ENCODE assay signal across 10 cellular contexts in the genomic region with DNA sequence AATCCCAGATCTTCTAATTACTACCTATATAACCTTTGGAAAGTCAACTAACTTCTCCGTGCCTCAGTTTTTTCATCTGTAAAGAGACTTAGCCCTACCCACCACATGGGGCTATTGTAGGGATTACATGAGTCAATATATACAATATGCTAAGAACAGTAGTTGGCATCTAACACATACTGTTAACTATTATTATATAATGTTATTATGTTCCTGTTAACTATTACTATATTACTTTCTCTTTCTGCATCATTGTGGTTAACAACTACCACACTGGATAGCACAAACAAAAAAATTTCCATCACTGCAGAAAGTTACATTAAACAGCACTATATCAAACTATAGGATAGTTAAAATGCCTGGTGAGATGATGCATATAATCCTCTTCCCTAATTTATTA. TPM values are rescaled to one million over a fixed set of nuclear protein-coding genes. Genes with fewer than 3 reads are reported as not detected.
A peak's percentile ranks its signal among the peaks of the same experiment; 100 is the strongest.
DNase-seq lines count a peak whose midpoint lies in the region; ATAC-seq, FAIRE-seq and TF ChIP-seq lines count a peak whose summit lies in the region.
"Had no signal": no experiment of that assay in that cellular context is flagged by ENCODE, and none has a peak within 500 bp of the region (broad histone marks: within the 10 kb centered on the region; RNA-seq: fewer than 3 reads in every experiment).

No MANE protein-coding gene starts in this region.

- peak; percentile 11 for DNase-seq in GM18507 (ENCODE audit: extremely low spot score, insufficient read length, low read depth)
- DNase-seq in activated CD8-positive, alpha-beta T cell treated with anti-CD3 and anti-CD28 coated beads for 36 hours: no peak
- no peak for DNase-seq in natural killer cell
- no peak for DNase-seq in left colon
- no peak for DNase-seq in NK-92 (lab: John Stamatoyannopoulos, UW; ENCODE audit: unreplicated experiment)
- DNase-seq in activated CD4-positive, alpha-beta T cell treated with anti-CD3 and anti-CD28 coated beads for 1 hour: no peak
- DNase-seq in DMS114 treated with DMSO at 0.1 percent for 48 hours (lab: John Stamatoyannopoulos, UW; ENCODE audit: unreplicated experiment): no peak
- DNase-seq: activated B cell treated with CpG ODN at 0.5 μM for 24 hours, NCI-H2029 treated with DMSO at 0.1 percent for 48 hours had no signal

- ATAC-seq in HG02885 (IDR thresholded peaks at IDR 0.05; ENCODE audit: poor library complexity, unreplicated experiment) (peak; percentile 53), natural killer cell (peak; percentile 81 to 84 (median 83)), left colon (no peak)
- ATAC-seq in activated CD8-positive, alpha-beta T cell treated with anti-CD3 and anti-CD28 coated beads for 36 hours: peak; percentile 20

- POLR2A ChIA-PET in activated CD8-positive, alpha-beta T cell treated with anti-CD3 and anti-CD28 coated beads for 36 hours (lab: Charles Lee): no interaction called here

- H3K27ac Mint-ChIP-seq in activated CD8-positive, alpha-beta T cell treated with anti-CD3 and anti-CD28 coated beads for 36 hours: no peak overlapping the region
- peak overlapping the region; percentile 41 to 67 for H3K27ac Mint-ChIP-seq in natural killer cell
- H3K27ac Mint-ChIP-seq: activated B cell treated with CpG ODN at 0.5 μM for 24 hours had no signal

- no peak overlapping the region for H3K4me3 Mint-ChIP-seq in activated CD8-positive, alpha-beta T cell treated with anti-CD3 and anti-CD28 coated beads for 36 hours
- peak overlapping the region; percentile 61 for H3K4me3 Mint-ChIP-seq in natural killer cell
- H3K4me3 Mint-ChIP-seq: activated B cell treated with CpG ODN at 0.5 μM for 24 hours had no signal

- no peaks in the 10 kb centered on the region for H3K9me3 Mint-ChIP-seq in activated CD8-positive, alpha-beta T cell treated with anti-CD3 and anti-CD28 coated beads for 36 hours
- no peaks in the 10 kb centered on the region for H3K9me3 Mint-ChIP-seq in natural killer cell
- H3K9me3 Mint-ChIP-seq: activated B cell treated with CpG ODN at 0.5 μM for 24 hours had no signal

- peaks cover 4% of the 10 kb centered on the region for H3K36me3 Mint-ChIP-seq in activated CD8-positive, alpha-beta T cell treated with anti-CD3 and anti-CD28 coated beads for 36 hours (ENCODE audit: low read depth)
- no peaks in the 10 kb centered on the region for H3K36me3 Mint-ChIP-seq in natural killer cell

- intact Hi-C loops in activated CD8-positive, alpha-beta T cell treated with anti-CD3 and anti-CD28 coated beads for 36 hours (cut with micrococcal nuclease): no loop called here
- intact Hi-C loops in natural killer cell (cut with micrococcal nuclease) (loop anchor here (2.0 kb wide), 1 partner anchor 22 kb away; no protein-coding TSS in a partner anchor), left colon (cut with DNase I, micrococcal nuclease) (no loop called here)

- H3K4me1 Mint-ChIP-seq in activated CD8-positive, alpha-beta T cell treated with anti-CD3 and anti-CD28 coated beads for 36 hours (ENCODE audit: low read depth): peaks cover 53% of the 10 kb centered on the region
- peaks cover 63% of the 10 kb centered on the region in 2 donors for H3K4me1 Mint-ChIP-seq in natural killer cell

- no peak for FAIRE-seq in GM18507 (lab: Jason Lieb, UNC)

- CTCF ChIA-PET in activated CD8-positive, alpha-beta T cell treated with anti-CD3 and anti-CD28 coated beads for 36 hours (lab: Charles Lee): no interaction called here

- no peaks in the 10 kb centered on the region for H3K27me3 Mint-ChIP-seq in activated CD8-positive, alpha-beta T cell treated with anti-CD3 and anti-CD28 coated beads for 36 hours
- no peaks in the 10 kb centered on the region for H3K27me3 Mint-ChIP-seq in natural killer cell (ENCODE audit: low read depth in 2 of 2)
- H3K27me3 Mint-ChIP-seq: activated B cell treated with CpG ODN at 0.5 μM for 24 hours had no signal

- TF ChIP-seq CTCF in activated CD8-positive, alpha-beta T cell treated with anti-CD3 and anti-CD28 coated beads for 36 hours (IDR thresholded peaks at IDR 0.05): no peak
- no peak for TF ChIP-seq CTCF in natural killer cell (IDR thresholded peaks at IDR 0.05)

RNA-seq across cellular contexts. Expression of gene STAG1, which starts 23.7 kb away (rescaled TPM):
- 10 to 100 TPM; 32.5 to 32.8 TPM for total RNA-seq in activated CD8-positive, alpha-beta T cell treated with anti-CD3 and anti-CD28 coated beads for 36 hours
- total RNA-seq in natural killer cell (10 to 100 TPM; 55.1 to 66.2 (median 60.3) TPM), left colon (10 to 100 TPM; 41.7 to 56.2 TPM)
